ENCODE assay signal across 8 cellular contexts in genomic region chr22:49827307-49827852, GRCh38. TPM values are rescaled to one million over a fixed set of nuclear protein-coding genes. Genes with fewer than 3 reads are reported as not detected.
A peak's percentile ranks its signal among the peaks of the same experiment; 100 is the strongest.
DNase-seq lines count a peak whose midpoint lies in the region; ATAC-seq and TF ChIP-seq lines count a peak whose summit lies in the region.

No MANE protein-coding gene starts in this region.

- 0% methylated on average over 65 of the region's 104 CpGs; no CpG with 5 or more reads in 1 of the 2 donors for WGBS in testis, 2 donors

- POLR2A ChIA-PET in HEK293 (lab: Yijun Ruan, JAX) = no interaction called here

- H3K36me3 ChIP-seq in HEK293 (ENCODE audit: control insufficient read depth in 2 of 2, insufficient read depth in 1 of 2, low read length in 2 of 2) (peaks cover 11 to 39% of the 10 kb centered on the region in 2 experiments), iPS-20b (ENCODE audit: insufficient read depth, low read depth, low read length) (peaks cover 32% of the 10 kb centered on the region), testis (ENCODE audit: low read depth, missing control alignments) (no peaks in the 10 kb centered on the region)

- H3K9ac ChIP-seq in iPS-20b (ENCODE audit: low read depth, low read length) = peak overlapping the region; percentile 85; the same call in 1 of the 2 replicates

- ATAC-seq in GM19452 (IDR thresholded peaks at IDR 0.05; ENCODE audit: unreplicated experiment) (no peak), HG03354 (IDR thresholded peaks at IDR 0.05; ENCODE audit: poor library complexity, severe bottlenecking, unreplicated experiment) (no peak), GM18517 (IDR thresholded peaks at IDR 0.05; ENCODE audit: unreplicated experiment) (no peak)

- H3K4me1 ChIP-seq in HEK293 (ENCODE audit: control insufficient read depth, insufficient read depth, low read length) (peaks cover 4% of the 10 kb centered on the region), iPS-20b (ENCODE audit: insufficient read depth, low read length) (0 out of 2 replicates have a peak, but pooled peaks cover 4% of the 10 kb centered on the region), testis (peaks cover 27% of the 10 kb centered on the region)

- CTCF ChIA-PET in HEK293 (lab: Yijun Ruan, JAX) = no interaction called here

- H3K4me3 ChIP-seq in AG10803 (ENCODE audit: low read length) (peak overlapping the region; percentile 78), HEK293 (ENCODE audit: low read depth, low read length) (peak overlapping the region; percentile 69), iPS-20b (ENCODE audit: low read length) (peak overlapping the region; percentile 84; the same call in 1 of the 2 replicates), testis (peak overlapping the region; percentile 82 to 85)

- H3K9me3 ChIP-seq in HEK293 (ENCODE audit: control insufficient read depth, insufficient read depth, low read depth, low read length) = no peaks in the 10 kb centered on the region
- peaks cover 21% of the 10 kb centered on the region for H3K9me3 ChIP-seq in iPS-20b (ENCODE audit: insufficient read depth, low read depth, low read length)
- no peaks in the 10 kb centered on the region for H3K9me3 ChIP-seq in testis

- TF ChIP-seq CTCF in AG10803 (conservative IDR thresholded peaks at IDR 0.05; ENCODE audit: low read length) = no peak
- no peak for TF ChIP-seq CTCF in HEK293 (tag by site-specific recombination; IDR thresholded peaks at IDR 0.05)
- TF ChIP-seq CTCF in testis (IDR thresholded peaks at IDR 0.05) = no peak

- H3K27ac ChIP-seq in HEK293 (ENCODE audit: extremely low read depth, low read depth, low read length) (peak overlapping the region; percentile 89), iPS-20b (ENCODE audit: low read length) (no peak overlapping the region), testis (peak overlapping the region; percentile 91 to 94)

- DNase-seq in AG10803 (ENCODE audit: low read depth) = peak; percentile 27
- DNase-seq in activated naive CD4-positive, alpha-beta T cell treated with Interleukin-2 at 50 U/mL for 16 hours = peak; percentile 34
- no peak for DNase-seq in testis

- TF ChIP-seq POLR2A in testis (IDR thresholded peaks at IDR 0.05) = no peak

- intact Hi-C loops in testis (cut with DNase I; ENCODE audit: low total_unique reads) = no loop called here

- H3K27me3 ChIP-seq in iPS-20b (ENCODE audit: insufficient read depth, low read length) (no peaks in the 10 kb centered on the region), testis (no peaks in the 10 kb centered on the region)

TF ChIP-seq in HEK293, 187 proteins besides CTCF, POLR2A, EP300 and RAD21:
- TF ChIP-seq ZNF223 (tag by site-specific recombination; IDR thresholded peaks at IDR 0.05) = no peak
- TF ChIP-seq, protein P1, sequence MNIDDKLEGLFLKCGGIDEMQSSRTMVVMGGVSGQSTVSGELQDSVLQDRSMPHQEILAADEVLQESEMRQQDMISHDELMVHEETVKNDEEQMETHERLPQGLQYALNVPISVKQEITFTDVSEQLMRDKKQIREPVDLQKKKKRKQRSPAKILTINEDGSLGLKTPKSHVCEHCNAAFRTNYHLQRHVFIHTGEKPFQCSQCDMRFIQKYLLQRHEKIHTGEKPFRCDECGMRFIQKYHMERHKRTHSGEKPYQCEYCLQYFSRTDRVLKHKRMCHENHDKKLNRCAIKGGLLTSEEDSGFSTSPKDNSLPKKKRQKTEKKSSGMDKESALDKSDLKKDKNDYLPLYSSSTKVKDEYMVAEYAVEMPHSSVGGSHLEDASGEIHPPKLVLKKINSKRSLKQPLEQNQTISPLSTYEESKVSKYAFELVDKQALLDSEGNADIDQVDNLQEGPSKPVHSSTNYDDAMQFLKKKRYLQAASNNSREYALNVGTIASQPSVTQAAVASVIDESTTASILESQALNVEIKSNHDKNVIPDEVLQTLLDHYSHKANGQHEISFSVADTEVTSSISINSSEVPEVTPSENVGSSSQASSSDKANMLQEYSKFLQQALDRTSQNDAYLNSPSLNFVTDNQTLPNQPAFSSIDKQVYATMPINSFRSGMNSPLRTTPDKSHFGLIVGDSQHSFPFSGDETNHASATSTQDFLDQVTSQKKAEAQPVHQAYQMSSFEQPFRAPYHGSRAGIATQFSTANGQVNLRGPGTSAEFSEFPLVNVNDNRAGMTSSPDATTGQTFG (tag by site-specific recombination; IDR thresholded peaks at IDR 0.05; ENCODE audit: borderline replicate concordance) = no peak
- TF ChIP-seq ATF2 (tag by site-specific recombination; IDR thresholded peaks at IDR 0.05; ENCODE audit: low read depth) = no peak

RNA-seq across cellular contexts. Expression of gene BRD1, which starts 0.3 kb away (rescaled TPM):
- total RNA-seq in testis = 100 to 1,000 TPM; 113 to 122 TPM
- polyA plus RNA-seq in testis (ENCODE audit: insufficient read depth, low read depth, low replicate concordance) = 114 TPM

RNA-seq across cellular contexts. Expression of gene ZBED4, which starts 26.3 kb away (rescaled TPM):
- 10 to 100 TPM; 17.2 to 18.2 TPM for total RNA-seq in testis
- 9.1 TPM for polyA plus RNA-seq in testis (ENCODE audit: insufficient read depth, low read depth, low replicate concordance)
